8 cellular contexts compared by ENCODE assay signal in the genomic region with DNA sequence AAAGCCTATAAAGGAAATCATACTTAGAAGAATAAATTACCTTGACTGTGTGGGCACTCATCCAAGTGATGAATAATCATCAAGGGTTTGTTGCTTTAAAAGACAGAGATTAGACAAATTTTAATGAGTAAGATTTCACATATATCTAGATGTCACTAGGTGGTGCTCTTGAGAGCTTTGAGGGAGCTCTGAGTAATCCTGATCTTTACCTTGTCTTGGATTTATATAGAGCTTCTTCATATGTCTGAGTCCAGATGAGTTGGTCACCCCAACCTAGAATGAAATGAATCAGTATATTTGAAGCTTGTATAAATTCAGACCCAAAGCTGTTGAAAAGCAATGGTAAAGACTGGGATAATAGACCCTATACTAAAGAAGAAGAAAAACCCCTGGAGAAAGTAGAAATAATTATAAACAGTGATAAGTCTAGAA. TPM values are rescaled to one million over a fixed set of nuclear protein-coding genes. Genes with fewer than 3 reads are reported as not detected.
DNase-seq lines count a peak whose midpoint lies in the region; ATAC-seq and TF ChIP-seq lines count a peak whose summit lies in the region.

No MANE protein-coding gene starts in this region.

- H3K4me3 ChIP-seq in heart left ventricle = no peak overlapping the region
- no peak overlapping the region for H3K4me3 ChIP-seq in astrocyte of the spinal cord (ENCODE audit: low read depth, low read length)
- no peak overlapping the region for H3K4me3 ChIP-seq in liver (ENCODE audit: low read depth in 1 of 3, low read length in 3 of 3)

- no peaks in the 10 kb centered on the region for H3K27me3 ChIP-seq in heart left ventricle
- H3K27me3 ChIP-seq in liver (ENCODE audit: control insufficient read depth in 4 of 4, insufficient read depth in 4 of 4, low read length in 3 of 4) = peaks cover 0 to 8% (median 0%) of the 10 kb centered on the region in 4 donors

- H3K27ac ChIP-seq in heart left ventricle (no peak overlapping the region), liver (ENCODE audit: low read depth in 1 of 2, low read length in 2 of 2) (no peak overlapping the region)

- TF ChIP-seq CTCF in heart left ventricle (IDR thresholded peaks at IDR 0.05) (peak; percentile 16 to 57 (median 43)), astrocyte of the spinal cord (IDR thresholded peaks at IDR 0.05; ENCODE audit: low read depth, low read length) (peak; percentile 56), liver (IDR thresholded peaks at IDR 0.05; ENCODE audit: low read depth, low read length, missing input control) (peak; percentile 24)

- TF ChIP-seq RAD21 in liver (IDR thresholded peaks at IDR 0.05) = peak; percentile 66 to 68

- no peak overlapping the region for H3K9ac ChIP-seq in liver (ENCODE audit: low read depth in 1 of 2, low read length in 2 of 2)

- H3K36me3 ChIP-seq in heart left ventricle = no peaks in the 10 kb centered on the region
- H3K36me3 ChIP-seq in liver (ENCODE audit: control insufficient read depth in 4 of 4, insufficient read depth in 3 of 4, low read depth in 1 of 4, low read length in 3 of 4) = no peaks in the 10 kb centered on the region

- ATAC-seq in heart left ventricle (no peak), left ventricle myocardium superior (no peak), HG03175 (IDR thresholded peaks at IDR 0.05; ENCODE audit: unreplicated experiment) (peak; percentile 75)

- in situ Hi-C loops in astrocyte of the spinal cord (cut with HindIII; ENCODE audit: low sequenced_read_pairs) = no loop called here

- intact Hi-C loops in heart left ventricle (cut with DNase I) = loop anchor here in 6 of 10 donors (2.0 to 10.0 kb wide), 4 partner anchors 114 to 118 kb away; no protein-coding TSS in a partner anchor
- intact Hi-C loops in left ventricle myocardium superior (cut with micrococcal nuclease) = no loop called here

- H3K4me1 ChIP-seq in heart left ventricle = no peaks in the 10 kb centered on the region
- no peaks in the 10 kb centered on the region for H3K4me1 ChIP-seq in liver (ENCODE audit: control insufficient read depth in 4 of 4, insufficient read depth in 4 of 4, low read length in 3 of 4)

- no peak for TF ChIP-seq POLR2A in heart left ventricle (IDR thresholded peaks at IDR 0.05)

- no peaks in the 10 kb centered on the region for H3K9me3 ChIP-seq in heart left ventricle
- no peaks in the 10 kb centered on the region for H3K9me3 ChIP-seq in liver (ENCODE audit: control insufficient read depth in 4 of 4, low read length in 3 of 4)

- DNase-seq in heart left ventricle (no peak), left ventricle myocardium superior (no peak), NCI-H524 treated with DMSO at 0.1 percent for 48 hours (lab: John Stamatoyannopoulos, UW) (peak; percentile 11), astrocyte of the spinal cord (ENCODE audit: low read depth, low spot score) (peak; percentile 73), NCI-H128 (lab: John Stamatoyannopoulos, UW; ENCODE audit: unreplicated experiment) (no peak), GOT3 (lab: John Stamatoyannopoulos, UW) (no peak)

TF ChIP-seq in liver, 16 proteins besides CTCF, POLR2A, EP300 and RAD21:
- TF ChIP-seq, protein P1, sequence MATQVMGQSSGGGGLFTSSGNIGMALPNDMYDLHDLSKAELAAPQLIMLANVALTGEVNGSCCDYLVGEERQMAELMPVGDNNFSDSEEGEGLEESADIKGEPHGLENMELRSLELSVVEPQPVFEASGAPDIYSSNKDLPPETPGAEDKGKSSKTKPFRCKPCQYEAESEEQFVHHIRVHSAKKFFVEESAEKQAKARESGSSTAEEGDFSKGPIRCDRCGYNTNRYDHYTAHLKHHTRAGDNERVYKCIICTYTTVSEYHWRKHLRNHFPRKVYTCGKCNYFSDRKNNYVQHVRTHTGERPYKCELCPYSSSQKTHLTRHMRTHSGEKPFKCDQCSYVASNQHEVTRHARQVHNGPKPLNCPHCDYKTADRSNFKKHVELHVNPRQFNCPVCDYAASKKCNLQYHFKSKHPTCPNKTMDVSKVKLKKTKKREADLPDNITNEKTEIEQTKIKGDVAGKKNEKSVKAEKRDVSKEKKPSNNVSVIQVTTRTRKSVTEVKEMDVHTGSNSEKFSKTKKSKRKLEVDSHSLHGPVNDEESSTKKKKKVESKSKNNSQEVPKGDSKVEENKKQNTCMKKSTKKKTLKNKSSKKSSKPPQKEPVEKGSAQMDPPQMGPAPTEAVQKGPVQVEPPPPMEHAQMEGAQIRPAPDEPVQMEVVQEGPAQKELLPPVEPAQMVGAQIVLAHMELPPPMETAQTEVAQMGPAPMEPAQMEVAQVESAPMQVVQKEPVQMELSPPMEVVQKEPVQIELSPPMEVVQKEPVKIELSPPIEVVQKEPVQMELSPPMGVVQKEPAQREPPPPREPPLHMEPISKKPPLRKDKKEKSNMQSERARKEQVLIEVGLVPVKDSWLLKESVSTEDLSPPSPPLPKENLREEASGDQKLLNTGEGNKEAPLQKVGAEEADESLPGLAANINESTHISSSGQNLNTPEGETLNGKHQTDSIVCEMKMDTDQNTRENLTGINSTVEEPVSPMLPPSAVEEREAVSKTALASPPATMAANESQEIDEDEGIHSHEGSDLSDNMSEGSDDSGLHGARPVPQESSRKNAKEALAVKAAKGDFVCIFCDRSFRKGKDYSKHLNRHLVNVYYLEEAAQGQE (IDR thresholded peaks at IDR 0.05) = no peak
- no peak for TF ChIP-seq JUND (IDR thresholded peaks at IDR 0.05)
- TF ChIP-seq TAF1 (conservative IDR thresholded peaks at IDR 0.05) = no peak
- TF ChIP-seq NR2F2 (IDR thresholded peaks at IDR 0.05) = no peak

RNA-seq across cellular contexts. Expression of gene AGR2, which starts 3.7 kb away (rescaled TPM):
- total RNA-seq in heart left ventricle (not detected), left ventricle myocardium superior (not detected), liver (under 1 TPM in 1 of 2 donors, not detected in 1; 0.37 TPM)
- polyA plus RNA-seq in heart left ventricle (under 1 TPM in 1 of 2 donors, not detected in 1; 0.37 TPM), liver (under 1 TPM in 1 of 2 donors, not detected in 1; 0.45 TPM)

RNA-seq across cellular contexts. Expression of gene TSPAN13, which starts 47.6 kb away (rescaled TPM):
- total RNA-seq in heart left ventricle = 10 to 100 TPM in 7 of 9 donors, 1 to 10 TPM in 2; 7.4 to 24.7 (median 12.0) TPM
- polyA plus RNA-seq in heart left ventricle = 10 to 100 TPM; 16.9 to 39.5 TPM
- total RNA-seq in left ventricle myocardium superior = 18.1 TPM
- total RNA-seq in liver = 10 to 100 TPM; 11.0 to 20.6 TPM
- polyA plus RNA-seq in liver = 10 to 100 TPM in 1 of 2 donors, 1 to 10 TPM in 1; 8.9 to 24.4 TPM

Comparison
In these comparisons a context has a peak if more than half of its experiments do, and no peak if none do; other contexts are left out.
1. DNase-seq: peak in NCI-H524 treated with DMSO at 0.1 percent for 48 hours (single experiment) and astrocyte of the spinal cord (single experiment); none in heart left ventricle (0 of 5), left ventricle myocardium superior (single experiment), NCI-H128 (single experiment) and GOT3 (single experiment).
2. Peak in every context shown above with its lines, with median percentiles within 50 percentile points of each other: CTCF ChIP-seq.